ENCODE assay signal across 22 cellular contexts in the genomic region with DNA sequence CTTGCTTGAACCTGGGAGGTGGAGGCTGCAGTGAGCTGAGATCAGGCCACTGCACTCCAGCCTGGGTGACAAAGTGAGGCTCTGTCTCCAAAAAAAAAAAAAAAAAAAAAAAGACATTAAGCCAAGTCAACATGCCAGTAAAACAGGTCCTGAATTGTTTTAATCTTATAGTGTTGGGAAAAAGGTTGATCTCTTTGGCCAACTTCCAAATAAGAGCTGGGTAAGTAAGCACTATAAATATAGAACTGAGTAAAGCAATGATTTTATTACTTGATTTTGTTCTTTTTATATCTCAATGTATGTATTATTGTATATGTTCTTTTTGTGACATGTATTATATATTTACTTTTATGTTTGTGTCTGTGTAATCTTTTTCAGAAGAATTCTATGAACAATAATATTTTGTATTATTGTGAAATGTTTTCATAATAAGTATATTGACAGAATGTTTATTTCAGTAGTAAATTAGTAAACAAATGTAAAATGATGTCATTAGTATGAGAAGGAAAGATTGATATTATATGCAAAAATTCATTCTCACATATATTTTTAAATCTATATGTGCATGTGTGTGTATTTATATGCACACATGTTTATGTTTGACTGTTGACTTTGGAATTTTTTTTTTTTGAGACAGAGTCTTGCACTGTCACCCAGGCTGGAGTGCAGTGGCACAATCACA. TPM values are rescaled to one million over a fixed set of nuclear protein-coding genes. Genes with fewer than 3 reads are reported as not detected.
DNase-seq lines count a peak whose midpoint lies in the region; ATAC-seq, FAIRE-seq and TF ChIP-seq lines count a peak whose summit lies in the region.
"Had no signal": no experiment of that assay in that cellular context is flagged by ENCODE, and none has a peak within 500 bp of the region (broad histone marks: within the 10 kb centered on the region; RNA-seq: fewer than 3 reads in every experiment).

No MANE protein-coding gene starts in this region.

- H3K27ac ChIP-seq in kidney (ENCODE audit: low read depth in 2 of 2, low read length in 2 of 2): no peak overlapping the region
- H3K27ac ChIP-seq: ascending aorta, BLaER1, transverse colon had no signal

- no peaks in the 10 kb centered on the region for H3K27me3 ChIP-seq in bronchial epithelial cell (ENCODE audit: control insufficient read depth, insufficient read depth, low read length)
- H3K27me3 ChIP-seq: ascending aorta, BLaER1, transverse colon had no signal

- no peak overlapping the region for H3K4me3 Mint-ChIP-seq in HFFc6
- H3K4me3 Mint-ChIP-seq: immature natural killer cell; nephron progenitor cell; stimulated activated memory B cell treated with anti-CD40 and anti-IgM and Interleukin-4, amounts not matched to agents 10 μg/mL and 1 μg/mL and 100 μg/mL, for 72 hours had no signal

- FAIRE-seq in bronchial epithelial cell (lab: Jason Lieb, UNC) (no peak), kidney (lab: Jason Lieb, UNC) (peak; percentile 64)
- FAIRE-seq: GM18507 had no signal

- H3K36me3 Mint-ChIP-seq in HFFc6 (ENCODE audit: low read depth): no peaks in the 10 kb centered on the region
- H3K36me3 Mint-ChIP-seq: immature natural killer cell had no signal

- TF ChIP-seq CTCF in HFFc6 (IDR thresholded peaks at IDR 0.05) (no peak), bronchial epithelial cell (IDR thresholded peaks at IDR 0.05; ENCODE audit: insufficient read depth, low read length, severe bottlenecking) (no peak), kidney (IDR thresholded peaks at IDR 0.05; ENCODE audit: borderline replicate concordance, extremely low read depth, insufficient read depth) (no peak)

- no peak for ATAC-seq in HG02885 (IDR thresholded peaks at IDR 0.05; ENCODE audit: poor library complexity, unreplicated experiment)
- ATAC-seq: stimulated activated memory B cell treated with anti-CD40 and anti-IgM and Interleukin-4, amounts not matched to agents 10 μg/mL and 1 μg/mL and 100 μg/mL, for 72 hours had no signal

- H3K27ac Mint-ChIP-seq in HFFc6: no peak overlapping the region
- H3K27ac Mint-ChIP-seq: immature natural killer cell; nephron progenitor cell; progenitor cell of endocrine pancreas; stimulated activated memory B cell treated with anti-CD40 and anti-IgM and Interleukin-4, amounts not matched to agents 10 μg/mL and 1 μg/mL and 100 μg/mL, for 72 hours had no signal

- DNase-seq in HFFc6 (peak; percentile 30), LoVo (ENCODE audit: low spot score) (peak; percentile 70), bronchial epithelial cell (ENCODE audit: low read depth) (peak; percentile 90), kidney (no peak), anterior cingulate cortex (lab: John Stamatoyannopoulos, UW) (no peak), NCI-H510A (lab: John Stamatoyannopoulos, UW) (no peak)
- DNase-seq: activated CD4-positive, alpha-beta T cell treated with anti-CD3 and anti-CD28 coated beads for 48 hours; activated CD8-positive, alpha-beta memory T cell treated with anti-CD3 and anti-CD28 coated beads, Interleukin-2, amount 50 U/mL, for 48 hours; activated gamma-delta T cell treated with Interleukin-2 at 50 U/mL for 16 hours; cortex of kidney; DMS79; H7; immature natural killer cell; NCI-H187; nephron progenitor cell; transverse colon had no signal

- no peaks in the 10 kb centered on the region for H3K36me3 ChIP-seq in bronchial epithelial cell (ENCODE audit: control insufficient read depth, insufficient read depth, low read length)
- no peaks in the 10 kb centered on the region for H3K36me3 ChIP-seq in kidney (ENCODE audit: control insufficient read depth in 1 of 2, insufficient read depth in 2 of 2, low read length in 2 of 2)
- H3K36me3 ChIP-seq: ascending aorta, BLaER1, transverse colon had no signal

- H3K9me3 Mint-ChIP-seq in HFFc6: no peaks in the 10 kb centered on the region
- H3K9me3 Mint-ChIP-seq: nephron progenitor cell; stimulated activated memory B cell treated with anti-CD40 and anti-IgM and Interleukin-4, amounts not matched to agents 10 μg/mL and 1 μg/mL and 100 μg/mL, for 72 hours had no signal

- H3K9me3 ChIP-seq in kidney (ENCODE audit: control insufficient read depth in 1 of 2, low read length in 2 of 2): no peaks in the 10 kb centered on the region
- H3K9me3 ChIP-seq: ascending aorta, BLaER1, transverse colon had no signal

- H3K4me1 ChIP-seq in kidney (ENCODE audit: control insufficient read depth in 1 of 2, insufficient read depth in 1 of 2, low read depth in 1 of 2, low read length in 2 of 2): no peaks in the 10 kb centered on the region
- H3K4me1 ChIP-seq: ascending aorta, BLaER1 had no signal

- H3K4me1 Mint-ChIP-seq in HFFc6 (ENCODE audit: low read depth): no peaks in the 10 kb centered on the region
- H3K4me1 Mint-ChIP-seq: immature natural killer cell; nephron progenitor cell; stimulated activated memory B cell treated with anti-CD40 and anti-IgM and Interleukin-4, amounts not matched to agents 10 μg/mL and 1 μg/mL and 100 μg/mL, for 72 hours had no signal

- no peak overlapping the region for H3K9ac ChIP-seq in kidney (ENCODE audit: low read length in 2 of 2)
- H3K9ac ChIP-seq: BLaER1 had no signal

- intact Hi-C loops in kidney (cut with DNase I): no loop called here

- peaks cover 6% of the 10 kb centered on the region for H3K27me3 Mint-ChIP-seq in HFFc6 (ENCODE audit: insufficient read depth)
- H3K27me3 Mint-ChIP-seq: progenitor cell of endocrine pancreas had no signal

- H3K4me3 ChIP-seq in bronchial epithelial cell (ENCODE audit: low read depth, low read length): no peak overlapping the region
- H3K4me3 ChIP-seq in kidney (ENCODE audit: low read length in 2 of 2): no peak overlapping the region
- H3K4me3 ChIP-seq: ascending aorta, BLaER1, transverse colon had no signal

RNA-seq across cellular contexts. Expression of gene AKAP6, which starts 9.6 kb away (rescaled TPM):
- total RNA-seq in HFFc6 (2021; fragmentation: NEBNext Ultra II Directional; extraction: Animal tissue kit (Norgen Biotek cat#: 25700)): 1 to 10 TPM; 6.1 to 9.8 (median 6.5) TPM
- total RNA-seq in bronchial epithelial cell: 4.2 and 10.6 TPM in 2 replicates
- 10.5 TPM for total RNA-seq in kidney
- 0.92 TPM for polyA plus RNA-seq in kidney (ENCODE audit: insufficient read depth, low read depth, low replicate concordance)
- polyA plus RNA-seq: immature natural killer cell had no signal

Comparison
In these comparisons a context has a peak if more than half of its experiments do, and no peak if none do; other contexts are left out.
1. DNase-seq: peak in HFFc6 (single experiment), LoVo (single experiment) and bronchial epithelial cell (single experiment); none in kidney (single experiment), anterior cingulate cortex (0 of 58) and NCI-H510A (single experiment).